ENCODE assay signal across 13 cellular contexts in genomic region chr3:73602171-73602570, GRCh38. TPM values are rescaled to one million over a fixed set of nuclear protein-coding genes. Genes with fewer than 3 reads are reported as not detected.
DNase-seq lines count a peak whose midpoint lies in the region; ATAC-seq, FAIRE-seq and TF ChIP-seq lines count a peak whose summit lies in the region.
"Had no signal": no experiment of that assay in that cellular context is flagged by ENCODE, and none has a peak within 500 bp of the region (broad histone marks: within the 10 kb centered on the region; RNA-seq: fewer than 3 reads in every experiment).

No MANE protein-coding gene starts in this region.

- no peak for TF ChIP-seq EP300 in HepG2 (IDR thresholded peaks at IDR 0.05; ENCODE audit: low read depth in 2 of 2, low read length in 2 of 2)
- TF ChIP-seq EP300 in HepG2 (CRISPR knock-in tag; IDR thresholded peaks at IDR 0.05; ENCODE audit: borderline replicate concordance) = no peak

- H2AK5ac ChIP-seq in trophoblast cell (ENCODE audit: low read length) = no peak overlapping the region

- H2AFZ ChIP-seq in trophoblast cell (ENCODE audit: insufficient read depth, low read length, poor library complexity) (no peak overlapping the region), HepG2 (ENCODE audit: low read length) (no peak overlapping the region)

- H3K4me2 ChIP-seq in trophoblast cell (ENCODE audit: low read length) (no peak overlapping the region), HepG2 (ENCODE audit: low read depth, low read length) (no peak overlapping the region)
- H3K4me2 ChIP-seq: BLaER1 had no signal

- H4K91ac ChIP-seq in trophoblast cell (ENCODE audit: low read depth, low read length) = no peak overlapping the region

- in situ Hi-C loops in HepG2 (cut with HindIII; ENCODE audit: extremely low pct_ligation_motif_present, low pct_unique_long_range_greater_than_20kb) = no loop called here

- H3K27me3 ChIP-seq in BJ (ENCODE audit: control insufficient read depth, insufficient read depth, low read length) (no peaks in the 10 kb centered on the region), trophoblast cell (ENCODE audit: insufficient read depth, low read length) (no peaks in the 10 kb centered on the region), HepG2 (ENCODE audit: control insufficient read depth in 1 of 2, insufficient read depth in 2 of 2, low read length in 2 of 2) (no peaks in the 10 kb centered on the region)
- H3K27me3 ChIP-seq: BLaER1, cardiac muscle cell had no signal

- H3K4ac ChIP-seq in trophoblast cell (ENCODE audit: low read depth, low read length) = no peak overlapping the region

- no peak overlapping the region for H4K12ac ChIP-seq in trophoblast cell (ENCODE audit: low read depth, low read length)

- H3K18ac ChIP-seq in trophoblast cell (ENCODE audit: low read length) = no peak overlapping the region

- H3K9me3 ChIP-seq in trophoblast cell (ENCODE audit: insufficient read depth, low read depth, low read length) = no peaks in the 10 kb centered on the region
- no peaks in the 10 kb centered on the region for H3K9me3 ChIP-seq in HepG2 (ENCODE audit: low read length)
- H3K9me3 ChIP-seq: BLaER1 had no signal

- FAIRE-seq in HepG2 (lab: Jason Lieb, UNC) = no peak

- H3K4me1 ChIP-seq in trophoblast cell (ENCODE audit: control insufficient read depth in 1 of 2, insufficient read depth in 2 of 2, low read length in 2 of 2) = peaks cover 19 to 24% of the 10 kb centered on the region in 2 experiments
- H3K4me1 ChIP-seq in HepG2 (ENCODE audit: insufficient read depth, low read length) = no peaks in the 10 kb centered on the region
- H3K4me1 ChIP-seq: BLaER1 had no signal

- H3K79me1 ChIP-seq in trophoblast cell (ENCODE audit: low read length) = peaks cover 11% of the 10 kb centered on the region

- no peak overlapping the region for H2BK5ac ChIP-seq in trophoblast cell (ENCODE audit: low read depth, low read length, poor library complexity)

- BruUV-seq in HepG2 (replicated peaks; lab: Mats Ljungman, UMichigan) = no TSS peak

- no CpG with 5 or more reads among the region's 3 CpGs for WGBS in trophoblast cell (ENCODE audit: extremely low coverage, insufficient coverage, insufficient read length)
- 36% methylated on average over 3 of the region's 3 CpGs for WGBS in HepG2 (ENCODE audit: low lambda C conversion rate)

- POLR2A ChIA-PET in BJ (lab: Charles Lee) (interaction anchor here (0.7 kb wide), 1 partner anchor 55 kb away, joined by 4 read pairs; no protein-coding TSS in a partner anchor), HepG2 (lab: Yijun Ruan, JAX) (no interaction called here)

- intact Hi-C loops in HepG2 (cut with micrococcal nuclease; ENCODE audit: unreplicated experiment) = no loop called here

- H3K36me3 ChIP-seq in BJ (ENCODE audit: control insufficient read depth, insufficient read depth, low read length) (peaks cover 3% of the 10 kb centered on the region), trophoblast cell (ENCODE audit: control insufficient read depth in 1 of 2, insufficient read depth in 2 of 2, low read length in 2 of 2) (peaks cover 11 to 12% of the 10 kb centered on the region in 2 experiments), HepG2 (replicated peaks in 1 of 2; ENCODE audit: control insufficient read depth in 1 of 2, insufficient read depth in 2 of 2, low read length in 2 of 2) (no peaks in the 10 kb centered on the region)
- H3K36me3 ChIP-seq: BLaER1 had no signal

- no peak overlapping the region for H2BK12ac ChIP-seq in trophoblast cell (ENCODE audit: low read length)

- TF ChIP-seq CTCF in BJ (IDR thresholded peaks at IDR 0.05; ENCODE audit: insufficient read depth, low read depth, low read length) (no peak), fibroblast of pulmonary artery (IDR thresholded peaks at IDR 0.05; ENCODE audit: low read length, missing control alignments) (no peak), HepG2 (CRISPR knock-in tag; IDR thresholded peaks at IDR 0.05) (no peak)

- no peak for TF ChIP-seq RAD21 in HepG2 (CRISPR knock-in tag; IDR thresholded peaks at IDR 0.05)

- H3K23ac ChIP-seq in trophoblast cell (ENCODE audit: low read length) = no peak overlapping the region

- H2BK120ac ChIP-seq in trophoblast cell (ENCODE audit: insufficient read depth, low read length, poor library complexity) = no peak overlapping the region

- H3K9ac ChIP-seq in trophoblast cell (ENCODE audit: low read length) (no peak overlapping the region), HepG2 (ENCODE audit: insufficient read depth, low read depth, low read length) (no peak overlapping the region)
- H3K9ac ChIP-seq: BLaER1 had no signal

- H3K79me2 ChIP-seq in trophoblast cell (ENCODE audit: control insufficient read depth, insufficient read depth, low read length, poor library complexity) (peaks cover 2% of the 10 kb centered on the region), HepG2 (ENCODE audit: insufficient read depth, low read length) (no peaks in the 10 kb centered on the region)

- H3K27ac ChIP-seq in trophoblast cell (ENCODE audit: low read depth, low read length) = peak overlapping the region; percentile 74
- no peak overlapping the region for H3K27ac ChIP-seq in HepG2 (ENCODE audit: extremely low read length, insufficient read depth, low read length)
- H3K27ac ChIP-seq: BLaER1, cardiac muscle cell had no signal

- CTCF ChIA-PET in BJ (lab: Yijun Ruan, JAX) (interaction anchor here (1.1 kb wide), 1 partner anchor 94 kb away, joined by 3 read pairs; no protein-coding TSS in a partner anchor), HepG2 (lab: Yijun Ruan, JAX; ENCODE audit: low intra/inter-chr PET ratio, low total read pairs) (no interaction called here)

- H3K4me3 ChIP-seq in BJ (ENCODE audit: low read depth, low read length) = no peak overlapping the region
- H3K4me3 ChIP-seq in fibroblast of pulmonary artery (replicated peaks; ENCODE audit: low read depth, low read length) = no peak overlapping the region
- H3K4me3 ChIP-seq in trophoblast cell (ENCODE audit: low read depth, low read length) = no peak overlapping the region
- H3K4me3 ChIP-seq in HepG2 (replicated peaks in 1 of 3; ENCODE audit: insufficient read depth in 1 of 3, low read depth in 2 of 3, low read length in 3 of 3) = no peak overlapping the region
- H3K4me3 ChIP-seq: BLaER1, cardiac muscle cell had no signal

- peak; percentile 53 for DNase-seq in BJ (ENCODE audit: low read depth)
- peak; percentile 74 for DNase-seq in fibroblast of pulmonary artery (ENCODE audit: low read depth)
- DNase-seq in trophoblast cell = no peak
- no peak for DNase-seq in HepG2 (ENCODE audit: low spot score)
- DNase-seq in activated CD4-positive, alpha-beta T cell treated with anti-CD3 and anti-CD28 coated beads, Interleukin-2, amount 50 U/mL, for 48 hours = no peak
- no peak for DNase-seq in NCI-H2107 (lab: John Stamatoyannopoulos, UW)
- DNase-seq: activated CD4-positive, alpha-beta T cell treated with anti-CD3 and anti-CD28 coated beads for 4 hours; erythroblast; NCI-H2029 had no signal

- no peak overlapping the region for H4K8ac ChIP-seq in trophoblast cell (ENCODE audit: low read depth, low read length)

- ATAC-seq in SK-N-SH treated with all-trans-retinoic acid at 6 μM for 48 hours = peak; percentile 52
- no peak for ATAC-seq in HepG2
- ATAC-seq in HG03460 (IDR thresholded peaks at IDR 0.05; ENCODE audit: unreplicated experiment) = no peak

- TF ChIP-seq POLR2A in HepG2 (IDR thresholded peaks at IDR 0.05; ENCODE audit: insufficient read depth in 1 of 2, low read depth in 2 of 2, low read length in 2 of 2) = no peak

- no peak overlapping the region for H3K14ac ChIP-seq in trophoblast cell (ENCODE audit: low read length)

- H4K20me1 ChIP-seq in HepG2 (ENCODE audit: insufficient read depth, low read length) = no peaks in the 10 kb centered on the region
- H4K20me1 ChIP-seq: BLaER1 had no signal

TF ChIP-seq in SK-N-SH treated with all-trans-retinoic acid at 6 μM for 48 hours, 23 proteins besides CTCF, POLR2A, EP300 and RAD21 (continues in another document):
- no peak for TF ChIP-seq ARNTL (CRISPR knock-in tag; IDR thresholded peaks at IDR 0.05; ENCODE audit: borderline replicate concordance, low read depth)

TF ChIP-seq in HepG2, 621 proteins besides CTCF, POLR2A, EP300 and RAD21 (continues in another document):
- TF ChIP-seq MAFG (CRISPR knock-in tag; IDR thresholded peaks at IDR 0.05) = no peak

RNA-seq across cellular contexts. Expression of gene PDZRN3, which starts 22.6 kb away (rescaled TPM):
- polyA plus RNA-seq in BJ (2011; rRNA removed) (4.9 and 5.1 TPM in 2 replicates), HepG2 (2011; rRNA removed) (not detected in 2 replicates)
- 14.1 and 16.4 TPM in 2 replicates for polyA minus RNA-seq in BJ (2011; rRNA and poly(A)+ RNA removed)
- 32.0 and 35.4 TPM in 2 replicates for polyA plus RNA-seq in trophoblast cell (2013)
- total RNA-seq in HepG2 (2016; rRNA removed; fragmentation: Illumina TruSeq; extraction: Trizol) = not detected in 2 replicates
- not detected in 2 replicates for total RNA-seq in HepG2 (2016; cell fraction: cytosol; rRNA removed; fragmentation: Illumina TruSeq; extraction: Trizol; ENCODE audit: low read depth)
- total RNA-seq in HepG2 (2016; cell fraction: insoluble cytoplasmic fraction; rRNA removed; fragmentation: Illumina TruSeq; extraction: Trizol) = not detected in 2 replicates
- not detected in 2 replicates for total RNA-seq in HepG2 (2016; cell fraction: membrane; rRNA removed; fragmentation: Illumina TruSeq; extraction: Trizol)
- not detected in 2 replicates for total RNA-seq in HepG2 (2016; cell fraction: nucleus; rRNA removed; fragmentation: Illumina TruSeq; extraction: Trizol)
- polyA plus RNA-seq in HepG2 (2011; cell fraction: cytosol; rRNA removed) = not detected in 2 replicates
- polyA plus RNA-seq in HepG2 (2011; cell fraction: nucleus; rRNA removed) = not detected in 2 replicates
- polyA plus RNA-seq in HepG2 (2012) = not detected in 2 replicates
- not detected in 2 replicates for polyA plus RNA-seq in HepG2 (2016; cell fraction: cytosol; fragmentation: Illumina TruSeq; extraction: Trizol; ENCODE audit: low read depth)
- not detected in 2 replicates for polyA plus RNA-seq in HepG2 (2016; cell fraction: insoluble cytoplasmic fraction; fragmentation: Illumina TruSeq; extraction: Trizol; ENCODE audit: low read depth)
- polyA plus RNA-seq in HepG2 (2016; cell fraction: membrane; fragmentation: Illumina TruSeq; extraction: Trizol; ENCODE audit: low read depth) = not detected in 2 replicates
- not detected in 2 replicates for polyA plus RNA-seq in HepG2 (2016; cell fraction: nucleus; fragmentation: Illumina TruSeq; extraction: Trizol; ENCODE audit: insufficient read depth, low read depth)
- not detected in 2 replicates for polyA minus RNA-seq in HepG2 (2011; rRNA and poly(A)+ RNA removed; ENCODE audit: low replicate concordance)
- not detected in 2 replicates for polyA minus RNA-seq in HepG2 (2011; cell fraction: cytosol; rRNA and poly(A)+ RNA removed)
- polyA minus RNA-seq in HepG2 (2011; cell fraction: nucleus; rRNA and poly(A)+ RNA removed) = not detected in 2 replicates

Comparison
In these comparisons a context has a peak if more than half of its experiments do, and no peak if none do; other contexts are left out.
1. DNase-seq: peak in BJ (single experiment) and fibroblast of pulmonary artery (single experiment); none in trophoblast cell (0 of 2), HepG2 (single experiment), activated CD4-positive, alpha-beta T cell treated with anti-CD3 and anti-CD28 coated beads, Interleukin-2, amount 50 U/mL, for 48 hours (0 of 2) and NCI-H2107 (single experiment).